14 cellular contexts compared by ENCODE assay signal in genomic region chr5:157748740-157749461, GRCh38. TPM values are rescaled to one million over a fixed set of nuclear protein-coding genes. Genes with fewer than 3 reads are reported as not detected.
DNase-seq lines count a peak whose midpoint lies in the region; ATAC-seq, FAIRE-seq and TF ChIP-seq lines count a peak whose summit lies in the region.
"Had no signal": no experiment of that assay in that cellular context is flagged by ENCODE, and none has a peak within 500 bp of the region (broad histone marks: within the 10 kb centered on the region; RNA-seq: fewer than 3 reads in every experiment).

No MANE protein-coding gene starts in this region.

- no peak for TF ChIP-seq CTCF in MCF 10A (IDR thresholded peaks at IDR 0.05; ENCODE audit: unreplicated experiment)
- no peak for TF ChIP-seq CTCF in breast epithelium (IDR thresholded peaks at IDR 0.05)
- TF ChIP-seq CTCF in foreskin fibroblast (IDR thresholded peaks at IDR 0.05; ENCODE audit: low read depth, low read length), result no peak
- no peak for TF ChIP-seq CTCF in left ventricle myocardium inferior (IDR thresholded peaks at IDR 0.05; ENCODE audit: borderline replicate concordance)

- intact Hi-C loops in MCF 10A (cut with micrococcal nuclease), result loop anchor here (1.0 kb wide), 1 partner anchor 1384 kb away; no protein-coding TSS in a partner anchor
- intact Hi-C loops in breast epithelium (cut with DNase I; ENCODE audit: low total_unique reads), result no loop called here
- intact Hi-C loops in left ventricle myocardium inferior (cut with micrococcal nuclease), result no loop called here

- TF ChIP-seq POLR2A in breast epithelium (IDR thresholded peaks at IDR 0.05), result no peak

- DNase-seq in MCF 10A (ENCODE audit: unreplicated experiment) (peak; percentile 87), breast epithelium (ENCODE audit: low spot score in 2 of 2) (no peak), T-helper 17 cell (no peak), foreskin fibroblast (peak; percentile 54 to 68), urothelium cell line (ENCODE audit: low spot score) (peak; percentile 43), left ventricle myocardium inferior (no peak), NCI-H510A treated with DMSO at 0.1 percent for 48 hours (lab: John Stamatoyannopoulos, UW) (no peak)
- DNase-seq: activated CD4-positive, CD25-positive, alpha-beta regulatory T cell treated with anti-CD3 and anti-CD28 coated beads, Interleukin-2, amount 50 U/mL, for 72 hours; left ventricle myocardium superior; NCI-H2081 had no signal

- no peaks in the 10 kb centered on the region for H3K27me3 ChIP-seq in breast epithelium
- no peaks in the 10 kb centered on the region for H3K27me3 ChIP-seq in left ventricle myocardium inferior (ENCODE audit: low read depth)
- H3K27me3 ChIP-seq: upper lobe of left lung had no signal

- peak overlapping the region; percentile 10 for H3K4me3 Mint-ChIP-seq in MCF 10A (ENCODE audit: unreplicated experiment)
- H3K4me3 Mint-ChIP-seq in T-helper 17 cell, result no peak overlapping the region

- BruUV-seq in MCF 10A (replicated peaks; lab: Mats Ljungman, UMichigan), result no TSS peak

- H3K4me1 Mint-ChIP-seq in MCF 10A (ENCODE audit: insufficient read depth, unreplicated experiment) (peaks cover 40% of the 10 kb centered on the region), T-helper 17 cell (peaks cover 23% of the 10 kb centered on the region)

- H3K4me3 ChIP-seq in breast epithelium (no peak overlapping the region), foreskin fibroblast (ENCODE audit: low read depth in 1 of 2, low read length in 2 of 2) (no peak overlapping the region), left ventricle myocardium inferior (no peak overlapping the region)
- H3K4me3 ChIP-seq: upper lobe of left lung had no signal

- H3K36me3 Mint-ChIP-seq in MCF 10A (ENCODE audit: insufficient read depth, unreplicated experiment) (peaks cover 19% of the 10 kb centered on the region), T-helper 17 cell (ENCODE audit: low read depth) (peaks cover 2% of the 10 kb centered on the region)

- POLR2A ChIA-PET in MCF 10A (lab: Yijun Ruan, JAX), result interaction anchor here (0.6 to 1.6 kb wide), 9 partner anchors 11 to 316 kb away, joined by 3 to 6 read pairs (median 4); partner anchors contain the start of gene THG1L

- H3K9me3 Mint-ChIP-seq in MCF 10A (ENCODE audit: unreplicated experiment), result no peaks in the 10 kb centered on the region

- CTCF ChIA-PET in MCF 10A (lab: Yijun Ruan, JAX), result interaction anchor here (0.6 to 8.6 kb wide), 8 partner anchors 15 to 1467 kb away, joined by 3 to 177 read pairs (median 4); no protein-coding TSS in a partner anchor

- no peak for ATAC-seq in T-helper 17 cell
- ATAC-seq in GM21381 (IDR thresholded peaks at IDR 0.05; ENCODE audit: unreplicated experiment), result no peak
- ATAC-seq: left ventricle myocardium superior had no signal

- H3K27ac ChIP-seq in breast epithelium, result no peak overlapping the region
- no peak overlapping the region for H3K27ac ChIP-seq in left ventricle myocardium inferior (replicated peaks)
- H3K27ac ChIP-seq: C4-2B, upper lobe of left lung had no signal

- no peak for FAIRE-seq in urothelium cell line (lab: Jason Lieb, UNC)
- FAIRE-seq: endothelial cell of umbilical vein had no signal

- H3K4me1 ChIP-seq in breast epithelium (no peaks in the 10 kb centered on the region), left ventricle myocardium inferior (peaks cover 15% of the 10 kb centered on the region)

- H3K9me3 ChIP-seq in breast epithelium (no peaks in the 10 kb centered on the region), T-helper 17 cell (ENCODE audit: control insufficient read depth, low read length, poor library complexity, severe bottlenecking) (no peaks in the 10 kb centered on the region), left ventricle myocardium inferior (replicated peaks) (no peaks in the 10 kb centered on the region)
- H3K9me3 ChIP-seq: upper lobe of left lung had no signal

- H3K36me3 ChIP-seq in breast epithelium (no peaks in the 10 kb centered on the region), left ventricle myocardium inferior (peaks cover 27% of the 10 kb centered on the region)

- H3K27me3 Mint-ChIP-seq in MCF 10A (ENCODE audit: insufficient read depth, unreplicated experiment), result no peaks in the 10 kb centered on the region
- H3K27me3 Mint-ChIP-seq in T-helper 17 cell, result no peaks in the 10 kb centered on the region

- H3K27ac Mint-ChIP-seq in MCF 10A (ENCODE audit: low read depth, unreplicated experiment) (peak overlapping the region; percentile 70), T-helper 17 cell (peak overlapping the region; percentile 69)

RNA-seq across cellular contexts. Expression of gene LSM11, which starts 5.4 kb away (rescaled TPM):
- total RNA-seq in MCF 10A (2022) (3.4 and 4.5 TPM in 2 replicates), breast epithelium (1 to 10 TPM; 1.8 to 5.7 (median 4.6) TPM), T-helper 17 cell (1 to 10 TPM; 1.0 to 1.4 TPM), left ventricle myocardium inferior (1.3 TPM)

RNA-seq across cellular contexts. Expression of gene THG1L, which starts 17.7 kb away (rescaled TPM):
- total RNA-seq in MCF 10A (2022) (21.1 and 29.9 TPM in 2 replicates), breast epithelium (10 to 100 TPM; 12.3 to 15.1 (median 13.5) TPM), T-helper 17 cell (1 to 10 TPM; 5.2 to 5.5 TPM), left ventricle myocardium inferior (6.6 TPM)

Comparison
In these comparisons a context has a peak if more than half of its experiments do, and no peak if none do; other contexts are left out.
1. DNase-seq: peak in MCF 10A (single experiment), foreskin fibroblast (2 of 2) and urothelium cell line (single experiment); none in breast epithelium (0 of 2), T-helper 17 cell (0 of 3), left ventricle myocardium inferior (single experiment) and NCI-H510A treated with DMSO at 0.1 percent for 48 hours (single experiment).